In the genomic region with DNA sequence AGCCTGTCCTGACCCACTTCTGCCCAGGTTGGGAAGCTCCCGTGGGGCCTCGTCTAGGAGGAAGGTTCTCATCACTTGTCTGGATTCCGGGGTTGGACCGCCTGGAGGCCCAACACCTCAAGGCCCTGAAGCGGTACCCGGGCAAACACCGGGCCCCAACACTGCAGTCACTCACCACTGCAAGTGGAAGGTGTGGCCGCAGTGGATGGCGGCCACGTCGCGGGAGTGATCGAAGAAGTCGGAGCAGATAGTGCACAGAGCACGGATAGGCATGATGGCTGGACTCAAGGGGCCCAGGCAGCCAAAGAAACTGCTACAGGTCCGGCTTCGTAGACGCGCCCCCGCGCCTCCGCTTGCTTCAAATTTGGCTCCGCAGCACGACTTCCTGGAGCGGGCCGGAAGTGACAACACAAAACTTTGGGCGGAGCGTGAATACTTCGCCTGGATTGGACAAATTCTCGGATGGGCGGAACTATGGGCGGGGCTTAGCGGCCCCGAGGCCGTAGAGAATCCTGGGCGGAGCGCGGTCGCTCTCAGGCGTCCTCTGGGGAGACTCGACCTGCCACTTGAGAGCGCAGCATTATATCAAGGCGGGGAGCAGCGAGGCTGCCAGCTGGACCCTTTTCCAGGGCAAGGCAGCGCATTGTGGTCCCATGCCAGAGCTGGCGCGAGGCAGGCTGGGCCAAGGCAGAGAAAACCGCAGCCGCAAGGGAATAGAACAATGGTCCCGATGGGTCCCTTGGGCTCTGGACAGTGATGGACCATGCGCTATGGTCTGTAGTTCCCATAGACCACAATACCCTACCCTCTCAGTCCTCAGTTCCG, we compare ENCODE assay signal across 8 cellular contexts. TPM values are rescaled to one million over a fixed set of nuclear protein-coding genes. Genes with fewer than 3 reads are reported as not detected.
DNase-seq lines count a peak whose midpoint lies in the region; TF ChIP-seq lines count a peak whose summit lies in the region.

A gene with protein sequence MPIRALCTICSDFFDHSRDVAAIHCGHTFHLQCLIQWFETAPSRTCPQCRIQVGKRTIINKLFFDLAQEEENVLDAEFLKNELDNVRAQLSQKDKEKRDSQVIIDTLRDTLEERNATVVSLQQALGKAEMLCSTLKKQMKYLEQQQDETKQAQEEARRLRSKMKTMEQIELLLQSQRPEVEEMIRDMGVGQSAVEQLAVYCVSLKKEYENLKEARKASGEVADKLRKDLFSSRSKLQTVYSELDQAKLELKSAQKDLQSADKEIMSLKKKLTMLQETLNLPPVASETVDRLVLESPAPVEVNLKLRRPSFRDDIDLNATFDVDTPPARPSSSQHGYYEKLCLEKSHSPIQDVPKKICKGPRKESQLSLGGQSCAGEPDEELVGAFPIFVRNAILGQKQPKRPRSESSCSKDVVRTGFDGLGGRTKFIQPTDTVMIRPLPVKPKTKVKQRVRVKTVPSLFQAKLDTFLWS (minus strand): TSS at position 384 of the 825 bp plus-strand sequence. CDS start 111 bp downstream, at position 273.

- peak; percentile 80 for DNase-seq in GM04504 (ENCODE audit: low read depth)
- DNase-seq in HFF-Myc (ENCODE audit: extremely low read depth, low read depth), result peak; percentile 85
- peak; percentile 92 for DNase-seq in MV-4-11 (lab: John Stamatoyannopoulos, UW)
- DNase-seq in SK-N-DZ (ENCODE audit: low spot score), result peak; percentile 93
- DNase-seq in activated naive CD4-positive, alpha-beta T cell treated with anti-CD3 and anti-CD28 coated beads for 36 hours, result peak; percentile 97
- peak; percentile 100 for DNase-seq in germinal center (ENCODE audit: low spot score)
- peak; percentile 67 for DNase-seq in non-pigmented ciliary epithelial cell (ENCODE audit: low read depth)
- peak; percentile 98 for DNase-seq in superior temporal gyrus (ENCODE audit: extremely low spot score)

- no peaks in the 10 kb centered on the region for H3K27me3 Mint-ChIP-seq in activated naive CD4-positive, alpha-beta T cell treated with anti-CD3 and anti-CD28 coated beads for 36 hours (ENCODE audit: low read depth)

- no peak for TF ChIP-seq CTCF in HFF-Myc (IDR thresholded peaks at IDR 0.05; ENCODE audit: low read depth, low read length, missing control alignments)

- peak within 1 kb of the TSS; percentile 94 for H3K4me3 ChIP-seq in HFF-Myc (replicated peaks; ENCODE audit: low read depth, low read length)

- CTCF ChIA-PET in activated naive CD4-positive, alpha-beta T cell treated with anti-CD3 and anti-CD28 coated beads for 36 hours (lab: Charles Lee), result interaction anchor here (1.1 to 1.9 kb wide), 3 partner anchors 17 to 73 kb away, joined by 3 to 9 read pairs (median 4); partner anchors contain the start of gene MON1A

- peak within 1 kb of the TSS; percentile 65 for H3K27ac Mint-ChIP-seq in activated naive CD4-positive, alpha-beta T cell treated with anti-CD3 and anti-CD28 coated beads for 36 hours

- peaks cover 13% of the 10 kb centered on the region for H3K4me1 Mint-ChIP-seq in activated naive CD4-positive, alpha-beta T cell treated with anti-CD3 and anti-CD28 coated beads for 36 hours (ENCODE audit: low read depth)

- peak within 1 kb of the TSS; percentile 94 for H3K4me3 Mint-ChIP-seq in activated naive CD4-positive, alpha-beta T cell treated with anti-CD3 and anti-CD28 coated beads for 36 hours

- peaks cover 1% of the 10 kb centered on the region for H3K36me3 Mint-ChIP-seq in activated naive CD4-positive, alpha-beta T cell treated with anti-CD3 and anti-CD28 coated beads for 36 hours (ENCODE audit: low read depth)

- no peaks in the 10 kb centered on the region for H3K9me3 Mint-ChIP-seq in activated naive CD4-positive, alpha-beta T cell treated with anti-CD3 and anti-CD28 coated beads for 36 hours

- intact Hi-C loops in activated naive CD4-positive, alpha-beta T cell treated with anti-CD3 and anti-CD28 coated beads for 36 hours (cut with micrococcal nuclease), result loop anchor here (1.0 kb wide), 3 partner anchors 48 to 84 kb away; partner anchors contain the start of genes MON1A and RBM6

RNA-seq across cellular contexts. Expression of the gene that starts here (rescaled TPM):
- polyA plus RNA-seq in SK-N-DZ (2014; cell fraction: cytosol; rRNA removed), result 25.6 and 25.9 TPM in 2 replicates
- polyA plus RNA-seq in SK-N-DZ (2014; cell fraction: nucleus; rRNA removed), result 110 and 121 TPM in 2 replicates
- total RNA-seq in activated naive CD4-positive, alpha-beta T cell treated with anti-CD3 and anti-CD28 coated beads for 36 hours, result 10 to 100 TPM; 21.5 to 25.7 TPM

Comparison
In these comparisons a context has a peak if more than half of its experiments do, and no peak if none do; other contexts are left out.
1. Peak in every context shown above with its lines: DNase-seq and H3K4me3 ChIP-seq.